18 cellular contexts compared by ENCODE assay signal in genomic region chr16:84918006-84918909, GRCh38.
A peak's percentile ranks its signal among the peaks of the same experiment; 100 is the strongest.
DNase-seq lines count a peak whose midpoint lies in the region; ATAC-seq and TF ChIP-seq lines count a peak whose summit lies in the region.
"Had no signal": no experiment of that assay in that cellular context is flagged by ENCODE, and none has a peak within 500 bp of the region (broad histone marks: within the 10 kb centered on the region; RNA-seq: fewer than 3 reads in every experiment).

No MANE protein-coding gene starts in this region.

- H3K23ac ChIP-seq in mesenchymal stem cell (ENCODE audit: low read length in 2 of 2) = no peak overlapping the region

- no peak overlapping the region for H2BK5ac ChIP-seq in mesenchymal stem cell (ENCODE audit: low read depth, low read length, poor library complexity, severe bottlenecking)

- H3K9ac ChIP-seq in mesenchymal stem cell (ENCODE audit: low read length) = no peak overlapping the region
- H3K9ac ChIP-seq in smooth muscle cell (ENCODE audit: low read depth) = no peak overlapping the region

- H2AFZ ChIP-seq in mesenchymal stem cell (ENCODE audit: low read depth, low read length) (no peak overlapping the region), smooth muscle cell (ENCODE audit: low read depth) (no peak overlapping the region)

- 93% methylated on average over 20 of the region's 20 CpGs for WGBS in mesenchymal stem cell
- 68% methylated on average over 20 of the region's 20 CpGs for WGBS in smooth muscle cell (ENCODE audit: low lambda C conversion rate)

- H3K4me3 ChIP-seq in HEK293 (ENCODE audit: low read depth, low read length) (no peak overlapping the region), mesenchymal stem cell (ENCODE audit: insufficient read depth in 1 of 2, low read depth in 1 of 2, low read length in 2 of 2) (no peak overlapping the region), smooth muscle cell (no peak overlapping the region), coronary artery (no peak overlapping the region)

- DNase-seq in Ammon's horn (ENCODE audit: low spot score) (peak; percentile 58), mesenchymal stem cell (no peak), smooth muscle cell (lab: John Stamatoyannopoulos, UW; ENCODE audit: unreplicated experiment) (no peak), coronary artery (ENCODE audit: low spot score) (no peak)
- DNase-seq: ACHN; AML-193; Calu3; CD4-positive, alpha-beta memory T cell; KBM-7; MV-4-11; NCI-H1417; NCI-H2029 treated with DMSO at 0.1 percent for 48 hours; NCI-H446 treated with DMSO at 0.1 percent for 48 hours; NK-92 treated with Interleukin-12 subunit alpha and Interleukin-12 subunit beta, amount 100 ng/mL, for 24 hours; OCI-M1 had no signal

- H3K4me1 ChIP-seq in HEK293 (ENCODE audit: control insufficient read depth, insufficient read depth, low read length) (no peaks in the 10 kb centered on the region; the same call in 1 of the 2 replicates), mesenchymal stem cell (ENCODE audit: control insufficient read depth, insufficient read depth, low read depth, low read length) (peaks cover 7% of the 10 kb centered on the region), smooth muscle cell (ENCODE audit: low read depth) (peaks cover 10% of the 10 kb centered on the region)

- no peak overlapping the region for H4K8ac ChIP-seq in mesenchymal stem cell (ENCODE audit: low read length)

- no peaks in the 10 kb centered on the region for H3K79me2 ChIP-seq in smooth muscle cell (ENCODE audit: low read depth)

- H3K14ac ChIP-seq in mesenchymal stem cell (ENCODE audit: low read length in 2 of 2) = peak overlapping the region in 1 of 2 experiments; percentile 16

- H3K36me3 ChIP-seq in HEK293 (ENCODE audit: control insufficient read depth in 2 of 2, insufficient read depth in 1 of 2, low read length in 2 of 2) (no peaks in the 10 kb centered on the region), mesenchymal stem cell (ENCODE audit: control insufficient read depth in 1 of 2, insufficient read depth in 2 of 2, low read depth in 1 of 2, low read length in 2 of 2) (no peaks in the 10 kb centered on the region), smooth muscle cell (ENCODE audit: low read depth) (no peaks in the 10 kb centered on the region)

- peaks cover 5% of the 10 kb centered on the region for H3F3A ChIP-seq in smooth muscle cell (ENCODE audit: low read depth)

- H3K4ac ChIP-seq in mesenchymal stem cell (ENCODE audit: low read depth in 1 of 2, low read length in 2 of 2) = peak overlapping the region in 1 of 2 experiments; percentile 27

- H3K9me3 ChIP-seq in HEK293 (ENCODE audit: control insufficient read depth, insufficient read depth, low read depth, low read length) = no peaks in the 10 kb centered on the region
- no peaks in the 10 kb centered on the region for H3K9me3 ChIP-seq in mesenchymal stem cell (ENCODE audit: control insufficient read depth, low read length)
- no peaks in the 10 kb centered on the region for H3K9me3 ChIP-seq in smooth muscle cell (replicated peaks; ENCODE audit: low read depth)

- peak overlapping the region; percentile 53 for H4K91ac ChIP-seq in mesenchymal stem cell (ENCODE audit: low read length)

- ATAC-seq in GM18517 (IDR thresholded peaks at IDR 0.05; ENCODE audit: unreplicated experiment) (no peak), GM18511 (IDR thresholded peaks at IDR 0.05; ENCODE audit: unreplicated experiment) (no peak)

- H2BK15ac ChIP-seq in mesenchymal stem cell (ENCODE audit: low read depth, poor library complexity, severe bottlenecking) = peak overlapping the region; percentile 6

- H3K27ac ChIP-seq in HEK293 (ENCODE audit: extremely low read depth, low read depth, low read length) (no peak overlapping the region), mesenchymal stem cell (ENCODE audit: low read length, poor library complexity, severe bottlenecking) (no peak overlapping the region), smooth muscle cell (ENCODE audit: low read depth) (peak overlapping the region; percentile 38), coronary artery (no peak overlapping the region)

- CTCF ChIA-PET in HEK293 (lab: Yijun Ruan, JAX) = interaction anchor here (0.6 to 0.7 kb wide), 3 partner anchors 17 to 1336 kb away, joined by 3 to 4 read pairs (median 3); no protein-coding TSS in a partner anchor

- H3K79me1 ChIP-seq in mesenchymal stem cell (replicated peaks; ENCODE audit: low read length, poor library complexity, severe bottlenecking) = no peaks in the 10 kb centered on the region

- POLR2A ChIA-PET in HEK293 (lab: Yijun Ruan, JAX) = no interaction called here

- H3K27me3 ChIP-seq in mesenchymal stem cell (ENCODE audit: control insufficient read depth in 1 of 2, insufficient read depth in 1 of 2, low read length in 2 of 2) (peaks cover 41 to 47% of the 10 kb centered on the region in 2 experiments), smooth muscle cell (ENCODE audit: low read depth) (no peaks in the 10 kb centered on the region)

- no peak overlapping the region for H2BK120ac ChIP-seq in mesenchymal stem cell (ENCODE audit: low read depth, low read length)

- TF ChIP-seq CTCF in HEK293 (tag by site-specific recombination; IDR thresholded peaks at IDR 0.05) (no peak), smooth muscle cell (IDR thresholded peaks at IDR 0.05; ENCODE audit: borderline replicate concordance, insufficient read depth, poor library complexity, severe bottlenecking) (no peak), coronary artery (IDR thresholded peaks at IDR 0.05) (no peak)

- H3K18ac ChIP-seq in mesenchymal stem cell (ENCODE audit: low read depth in 1 of 2, low read length in 2 of 2) = peak overlapping the region in 1 of 2 experiments; percentile 18

- no peak overlapping the region for H3K4me2 ChIP-seq in mesenchymal stem cell (ENCODE audit: low read length, poor library complexity, severe bottlenecking)
- H3K4me2 ChIP-seq in smooth muscle cell = peak overlapping the region; percentile 61

- H2BK12ac ChIP-seq in mesenchymal stem cell (ENCODE audit: low read length in 2 of 2) = peak overlapping the region; percentile 49 to 66

- no peak overlapping the region for H2AK5ac ChIP-seq in mesenchymal stem cell (ENCODE audit: low read length, severe bottlenecking)

- no peaks in the 10 kb centered on the region for H4K20me1 ChIP-seq in smooth muscle cell (ENCODE audit: low read depth)

TF ChIP-seq in HEK293, 187 proteins besides CTCF, POLR2A, EP300 and RAD21:
- TF ChIP-seq ZNF664 (tag by site-specific recombination; IDR thresholded peaks at IDR 0.05) (no peak), ZNF221 (tag by site-specific recombination; IDR thresholded peaks at IDR 0.05; ENCODE audit: borderline replicate concordance) (no peak), ZXDB (tag by site-specific recombination; IDR thresholded peaks at IDR 0.05) (no peak), ZNF394 (tag by site-specific recombination; IDR thresholded peaks at IDR 0.05; ENCODE audit: borderline replicate concordance) (no peak), RBAK (tag by site-specific recombination; IDR thresholded peaks at IDR 0.05) (no peak), EGR2 (tag by site-specific recombination; IDR thresholded peaks at IDR 0.05; ENCODE audit: low read depth) (0 out of 2 replicates have a peak, but pooled peaks have one; percentile 13), ZFP37 (tag by site-specific recombination; IDR thresholded peaks at IDR 0.05) (no peak)
